32 cellular contexts compared by ENCODE assay signal in genomic region chr6:22263748-22264147, GRCh38. TPM values are rescaled to one million over a fixed set of nuclear protein-coding genes. Genes with fewer than 3 reads are reported as not detected.
"Had no signal": no experiment of that assay in that cellular context is flagged by ENCODE, and none has a peak within 500 bp of the region (broad histone marks: within the 10 kb centered on the region; RNA-seq: fewer than 3 reads in every experiment).

No MANE protein-coding gene starts in this region.

- H3K27me3 ChIP-seq: left lung, ovary, right atrium auricular region, right lobe of liver, stomach, testis, thyroid gland, uterus had no signal

- H3K4me1 ChIP-seq: left lung, lower lobe of right lung, right atrium auricular region, right lobe of liver, stomach, testis, thyroid gland, uterus had no signal

- H3K4me3 ChIP-seq: left lung, lower lobe of right lung, ovary, right atrium auricular region, right lobe of liver, stomach, testis, thyroid gland, uterus had no signal

- DNase-seq: hypothalamus; immature natural killer cell; kidney; left colon; left lung; lower lobe of right lung; mammary epithelial cell; mesenchymal stem cell; naive B cell; ovary; right lobe of liver; stimulated activated CD4-positive, alpha-beta T cell treated with anti-CD3 and anti-CD28 coated beads, Interleukin-12 subunit alpha, Interleukin-12 subunit beta, amount 100 ng/mL, for 4 hours; stimulated activated CD4-positive, alpha-beta T cell treated with anti-CD3 and anti-CD28 coated beads, Interleukin-15, amount 100 ng/mL, for 24 hours; stimulated activated CD4-positive, alpha-beta T cell treated with anti-CD3 and anti-CD28 coated beads, Interleukin-2, amount 100 ng/mL, for 24 hours; stimulated activated CD4-positive, alpha-beta T cell treated with anti-CD3 and anti-CD28 coated beads, Interleukin-4, amount 100 ng/mL, for 1 hour; stimulated activated naive B cell treated with anti-CD40 and anti-IgM and Interleukin-4, amounts not matched to agents 10 μg/mL and 1 μg/mL and 100 μg/mL, for 72 hours; stimulated activated naive CD8-positive, alpha-beta T cell treated with anti-CD3 and anti-CD28 coated beads, Interleukin-15, Interleukin-2, amounts not matched to agents 100 U/mL and 50 U/mL, for 24 hours; stomach; testis; thyroid gland; uterus had no signal

- ATAC-seq: left colon; left lung; lower lobe of right lung; natural killer cell treated with Interleukin-12 subunit alpha and Interleukin-12 subunit beta and Interleukin-15 and Interleukin-18, amount 100 ng/mL, for 72 hours; right lobe of liver; stimulated activated naive B cell treated with anti-CD40 and anti-IgM and Interleukin-4, amounts not matched to agents 10 μg/mL and 1 μg/mL and 100 μg/mL, for 72 hours; stimulated activated naive CD8-positive, alpha-beta T cell treated with anti-CD3 and anti-CD28 coated beads, Interleukin-15, Interleukin-2, amounts not matched to agents 100 U/mL and 50 U/mL, for 24 hours had no signal

- FAIRE-seq: islet of Langerhans, kidney had no signal

- H3K36me3 ChIP-seq: left lung, lower lobe of right lung, ovary, right atrium auricular region, right lobe of liver, stomach, thyroid gland, uterus had no signal

- H3K9me3 ChIP-seq: left lung, lower lobe of right lung, ovary, right atrium auricular region, right lobe of liver, stomach, testis, thyroid gland, uterus had no signal

- H3K27ac ChIP-seq: left lung, lower lobe of right lung, ovary, right atrium auricular region, right lobe of liver, stomach, testis, thyroid gland, uterus had no signal

RNA-seq across cellular contexts. Expression of gene PRL, which starts 33.1 kb away (rescaled TPM):
- total RNA-seq: kidney; left colon; liver; lower lobe of right lung; mammary epithelial cell; mononuclear cell; natural killer cell treated with Interleukin-12 subunit alpha and Interleukin-12 subunit beta and Interleukin-15 and Interleukin-18, amount 100 ng/mL, for 72 hours; omental fat pad; progenitor cell of endocrine pancreas; pulmonary artery endothelial cell; renal cortical epithelial cell; right atrium auricular region; right lobe of liver; stomach; thyroid gland; ureter; uterus had no signal
- polyA plus RNA-seq: immature natural killer cell, liver, mammary epithelial cell, neural cell, stomach had no signal
